In genomic region chr1:42657981-42658879, GRCh38 we compare ENCODE assay signal across 8 cellular contexts. TPM values are rescaled to one million over a fixed set of nuclear protein-coding genes. Genes with fewer than 3 reads are reported as not detected.
DNase-seq lines count a peak whose midpoint lies in the region; ATAC-seq lines count a peak whose summit lies in the region.

TSS of gene PPIH (plus strand) at chr1:42658423. CDS start at chr1:42658447, 24 bp downstream.

- ATAC-seq in GM19035 (IDR thresholded peaks at IDR 0.05; ENCODE audit: unreplicated experiment) (peak; percentile 98), HG03354 (IDR thresholded peaks at IDR 0.05; ENCODE audit: poor library complexity, severe bottlenecking, unreplicated experiment) (peak; percentile 98)

- DNase-seq in AML-193 (lab: John Stamatoyannopoulos, UW) (peak; percentile 91 to 93), NCI-H460 (ENCODE audit: extremely low read depth, low read depth) (peak; percentile 82), cerebellar nuclear complex (lab: John Stamatoyannopoulos, UW) (peak; percentile 31 to 84), islet precursor cell (peak; percentile 98)
- DNase-seq in activated CD4-positive, CD25-positive, alpha-beta regulatory T cell treated with anti-CD3 and anti-CD28 coated beads, Interleukin-2, amount 50 U/mL, for 72 hours = peak; percentile 95
- DNase-seq in stimulated activated CD4-positive, alpha-beta T cell treated with anti-CD3 and anti-CD28 coated beads, Interleukin-12 subunit alpha, Interleukin-12 subunit beta, amount 100 ng/mL, for 48 hours (ENCODE audit: low read depth in 2 of 3, low spot score in 1 of 3) = peak; percentile 90 to 95 (median 92)

RNA-seq across cellular contexts. Expression of gene PPIH, which starts in this region (rescaled TPM):
- 34.5 and 40.4 TPM in 2 replicates for total RNA-seq in NCI-H460 (2014; rRNA removed; shearing (Covaris generic))
- polyA plus RNA-seq in NCI-H460 (2014; cell fraction: nucleus; rRNA removed) = 61.6 and 63.6 TPM in 2 replicates

Comparison
In these comparisons a context has a peak if more than half of its experiments do, and no peak if none do; other contexts are left out.
1. Peak in every context shown above with its lines: DNase-seq and ATAC-seq.